1 cellular context compared by ENCODE assay signal in genomic region chr6:149484733-149485700, GRCh38.
A peak's percentile ranks its signal among the peaks of the same experiment; 100 is the strongest.
TF ChIP-seq lines count a peak whose summit lies in the region.

Gene ZC3H12D (minus strand): TSS chr6:149485014. CDS start chr6:149474543, 10,471 bp downstream.

TF ChIP-seq in HepG2, 621 proteins besides CTCF, POLR2A, EP300 and RAD21 (continued from another document and continues in another):
- TF ChIP-seq BATF2 (CRISPR knock-in tag; IDR thresholded peaks at IDR 0.05) (no peak), DNMT1 (CRISPR knock-in tag; IDR thresholded peaks at IDR 0.05) (peak; percentile 85; the same call in 1 of the 2 replicates), ZNF607 (CRISPR knock-in tag; IDR thresholded peaks at IDR 0.05; ENCODE audit: borderline replicate concordance) (no peak), HMGXB3 (CRISPR knock-in tag; IDR thresholded peaks at IDR 0.05; ENCODE audit: borderline replicate concordance) (peak; percentile 83; the same call in 1 of the 2 replicates), GTF3A (CRISPR knock-in tag; conservative IDR thresholded peaks at IDR 0.05) (no peak; the same call in 1 of the 2 replicates), ZNF616 (CRISPR knock-in tag; IDR thresholded peaks at IDR 0.05; ENCODE audit: low read depth) (no peak), MAFF (IDR thresholded peaks at IDR 0.05; ENCODE audit: low read depth, low read length) (0 out of 2 replicates have a peak, but pooled peaks have one; percentile 4), ZNF24 (IDR thresholded peaks at IDR 0.05) (no peak), NCOA5 (CRISPR knock-in tag; IDR thresholded peaks at IDR 0.05) (no peak), SP1 (IDR thresholded peaks at IDR 0.05) (no peak), SP1 (CRISPR knock-in tag; IDR thresholded peaks at IDR 0.05) (0 out of 2 replicates have a peak, but pooled peaks have one; percentile 45), RXRB (CRISPR knock-in tag; IDR thresholded peaks at IDR 0.05; ENCODE audit: borderline replicate concordance) (peak; percentile 81), ZNF749 (CRISPR knock-in tag; IDR thresholded peaks at IDR 0.05; ENCODE audit: borderline replicate concordance) (no peak), ZNF383 (CRISPR knock-in tag; IDR thresholded peaks at IDR 0.05; ENCODE audit: borderline replicate concordance) (no peak), GABPA (IDR thresholded peaks at IDR 0.05; ENCODE audit: low read depth, low read length) (no peak), GABPA (CRISPR knock-in tag; IDR thresholded peaks at IDR 0.05; ENCODE audit: low read depth) (no peak; the same call in 1 of the 2 replicates), SUZ12 (IDR thresholded peaks at IDR 0.05; ENCODE audit: low read depth, low read length) (no peak), CSRNP1 (CRISPR knock-in tag; IDR thresholded peaks at IDR 0.05) (peak; percentile 90; the same call in 1 of the 2 replicates), SMARCC2 (IDR thresholded peaks at IDR 0.05) (no peak), ELF3 (CRISPR knock-in tag; IDR thresholded peaks at IDR 0.05) (no peak; the same call in none of the 2 replicates), BCL3 (CRISPR knock-in tag; IDR thresholded peaks at IDR 0.05) (peak; percentile 77; the same call in 1 of the 2 replicates), AGO1 (IDR thresholded peaks at IDR 0.05; ENCODE audit: low read depth, low read length, poor library complexity, severe bottlenecking) (no peak), POGZ (CRISPR knock-in tag; IDR thresholded peaks at IDR 0.05) (peak; percentile 53), E2F2 (CRISPR knock-in tag; IDR thresholded peaks at IDR 0.05; ENCODE audit: borderline replicate concordance) (0 out of 2 replicates have a peak, but pooled peaks have one; percentile 69), ZFP1 (CRISPR knock-in tag; IDR thresholded peaks at IDR 0.05) (no peak; the same call in 1 of the 2 replicates), ZSCAN29 (CRISPR knock-in tag; conservative IDR thresholded peaks at IDR 0.05) (no peak), ZNF460 (CRISPR knock-in tag; IDR thresholded peaks at IDR 0.05; ENCODE audit: borderline replicate concordance) (no peak), NPAS2 (CRISPR knock-in tag; IDR thresholded peaks at IDR 0.05; ENCODE audit: borderline replicate concordance) (no peak), ZNF652 (CRISPR knock-in tag; IDR thresholded peaks at IDR 0.05; ENCODE audit: borderline replicate concordance, low read depth) (peak; percentile 19; the same call in 1 of the 2 replicates), MED1 (CRISPR knock-in tag; IDR thresholded peaks at IDR 0.05) (no peak; the same call in none of the 2 replicates), ZNF687 (CRISPR knock-in tag; IDR thresholded peaks at IDR 0.05) (peak; percentile 95), ZMYM2 (CRISPR knock-in tag; IDR thresholded peaks at IDR 0.05) (0 out of 2 replicates have a peak, but pooled peaks have one; percentile 6), DBP (CRISPR knock-in tag; IDR thresholded peaks at IDR 0.05; ENCODE audit: not compliant biosample characterization) (no peak), ZNF501 (CRISPR knock-in tag; IDR thresholded peaks at IDR 0.05) (peak; percentile 73; the same call in 1 of the 2 replicates), KLF12 (CRISPR knock-in tag; IDR thresholded peaks at IDR 0.05; ENCODE audit: borderline replicate concordance) (no peak; the same call in 1 of the 2 replicates), PRMT3 (CRISPR knock-in tag; IDR thresholded peaks at IDR 0.05; ENCODE audit: borderline replicate concordance, low read depth) (no peak), TOE1 (CRISPR knock-in tag; IDR thresholded peaks at IDR 0.05) (0 out of 2 replicates have a peak, but pooled peaks have one; percentile 26), ZNF841 (CRISPR knock-in tag; IDR thresholded peaks at IDR 0.05; ENCODE audit: borderline replicate concordance) (no peak), ZBTB38 (CRISPR knock-in tag; IDR thresholded peaks at IDR 0.05) (peak; percentile 33; the same call in 1 of the 2 replicates), ISX (CRISPR knock-in tag; conservative IDR thresholded peaks at IDR 0.05) (no peak), ZFP62 (CRISPR knock-in tag; IDR thresholded peaks at IDR 0.05) (no peak), CHCHD3 (CRISPR knock-in tag; IDR thresholded peaks at IDR 0.05) (no peak; the same call in 1 of the 2 replicates), PAWR (CRISPR knock-in tag; IDR thresholded peaks at IDR 0.05; ENCODE audit: borderline replicate concordance) (no peak), AKNA (CRISPR knock-in tag; IDR thresholded peaks at IDR 0.05; ENCODE audit: borderline replicate concordance) (no peak), ZNF761 (CRISPR knock-in tag; conservative IDR thresholded peaks at IDR 0.05) (no peak)
